In genomic region chr19:38304352-38304865, GRCh38 we compare ENCODE assay signal across 9 cellular contexts. TPM values are rescaled to one million over a fixed set of nuclear protein-coding genes. Genes with fewer than 3 reads are reported as not detected.
DNase-seq lines count a peak whose midpoint lies in the region; ATAC-seq and TF ChIP-seq lines count a peak whose summit lies in the region.
"Had no signal": no experiment of that assay in that cellular context is flagged by ENCODE, and none has a peak within 500 bp of the region (broad histone marks: within the 10 kb centered on the region; RNA-seq: fewer than 3 reads in every experiment).

No MANE protein-coding gene starts in this region.

- H3K4me1 ChIP-seq in RWPE2 (ENCODE audit: insufficient read depth, poor library complexity, severe bottlenecking) = peaks cover 29% of the 10 kb centered on the region
- peaks cover 0 to 3% (median 0%) of the 10 kb centered on the region in 4 donors for H3K4me1 ChIP-seq in esophagus muscularis mucosa
- peaks cover 6% of the 10 kb centered on the region for H3K4me1 ChIP-seq in mucosa of descending colon (ENCODE audit: low read depth)
- H3K4me1 ChIP-seq in upper lobe of left lung = peaks cover 10 to 24% (median 13%) of the 10 kb centered on the region in 4 donors

- peaks cover 31% of the 10 kb centered on the region for H3K36me3 ChIP-seq in RWPE2 (ENCODE audit: low read depth)
- peaks cover 13 to 52% (median 40%) of the 10 kb centered on the region in 4 donors for H3K36me3 ChIP-seq in esophagus muscularis mucosa
- no peaks in the 10 kb centered on the region for H3K36me3 ChIP-seq in mucosa of descending colon (ENCODE audit: low read depth)
- H3K36me3 ChIP-seq in upper lobe of left lung = peaks cover 0 to 34% (median 22%) of the 10 kb centered on the region in 4 donors
- H3K36me3 ChIP-seq: pancreas had no signal

- H3K9me3 ChIP-seq in RWPE2 (ENCODE audit: severe bottlenecking) = no peaks in the 10 kb centered on the region
- H3K9me3 ChIP-seq in esophagus muscularis mucosa = no peaks in the 10 kb centered on the region
- no peaks in the 10 kb centered on the region for H3K9me3 ChIP-seq in mucosa of descending colon
- no peaks in the 10 kb centered on the region for H3K9me3 ChIP-seq in upper lobe of left lung
- H3K9me3 ChIP-seq: pancreas had no signal

- WGBS in esophagus muscularis mucosa = 71% methylated on average over 16 of the region's 27 CpGs
- 82 to 84% methylated on average over 5 to 12 of the region's 27 CpGs for WGBS in upper lobe of left lung, 2 donors

- no peak for TF ChIP-seq CTCF in RWPE2 (IDR thresholded peaks at IDR 0.05; ENCODE audit: poor library complexity, severe bottlenecking)
- no peak for TF ChIP-seq CTCF in esophagus muscularis mucosa (IDR thresholded peaks at IDR 0.05)
- TF ChIP-seq CTCF in mucosa of descending colon (IDR thresholded peaks at IDR 0.05) = no peak
- no peak for TF ChIP-seq CTCF in upper lobe of left lung (IDR thresholded peaks at IDR 0.05)

- TF ChIP-seq EP300 in esophagus muscularis mucosa (IDR thresholded peaks at IDR 0.05) (no peak), upper lobe of left lung (IDR thresholded peaks at IDR 0.05) (no peak)

- no peak for TF ChIP-seq POLR2A in esophagus muscularis mucosa (IDR thresholded peaks at IDR 0.05; ENCODE audit: low read depth)
- TF ChIP-seq POLR2A in upper lobe of left lung (IDR thresholded peaks at IDR 0.05) = no peak

- no peak for ATAC-seq in RWPE2 (ENCODE audit: low read depth)
- peak; percentile 24 for ATAC-seq in mucosa of descending colon
- ATAC-seq in upper lobe of left lung (ENCODE audit: low FRiP score in 2 of 2) = peak; percentile 3 to 6

- intact Hi-C loops in esophagus muscularis mucosa (cut with DNase I) (no loop called here), mucosa of descending colon (cut with DNase I, micrococcal nuclease) (no loop called here)

- H3K27ac ChIP-seq in RWPE2 (ENCODE audit: poor library complexity, severe bottlenecking) (peak overlapping the region; percentile 96), esophagus muscularis mucosa (replicated peaks in 1 of 4) (peak overlapping the region in 2 of 4 donors; percentile 43 to 54), upper lobe of left lung (peak overlapping the region; percentile 61 to 87 (median 82))

- no peak for DNase-seq in RWPE2 (ENCODE audit: low spot score)
- no peak for DNase-seq in esophagus muscularis mucosa (ENCODE audit: extremely low spot score)
- DNase-seq in mucosa of descending colon = peak in 1 of 3 donors; percentile 68
- peak in 1 of 2 donors; percentile 78 for DNase-seq in upper lobe of left lung
- DNase-seq in stimulated activated CD4-positive, alpha-beta T cell treated with anti-CD3 and anti-CD28 coated beads, Interleukin-1b, Interleukin-23, amount 100 ng/mL, for 48 hours = no peak
- no peak for DNase-seq in cortex of kidney (lab: John Stamatoyannopoulos, UW)
- no peak for DNase-seq in stimulated activated CD4-positive, alpha-beta T cell treated with anti-CD3 and anti-CD28 coated beads, Interleukin-4, amount 100 ng/mL, for 24 hours

- H3K27me3 ChIP-seq in RWPE2 (ENCODE audit: insufficient read depth, poor library complexity, severe bottlenecking) (no peaks in the 10 kb centered on the region), esophagus muscularis mucosa (no peaks in the 10 kb centered on the region), upper lobe of left lung (no peaks in the 10 kb centered on the region)
- H3K27me3 ChIP-seq: pancreas had no signal

- H3K4me3 ChIP-seq in RWPE2 (ENCODE audit: severe bottlenecking) (peak overlapping the region; percentile 53), esophagus muscularis mucosa (peak overlapping the region in 3 of 4 donors; percentile 13 to 42 (median 20)), mucosa of descending colon (peak overlapping the region; percentile 30), upper lobe of left lung (peak overlapping the region in 3 of 4 donors; percentile 40 to 50 (median 41))

RNA-seq across cellular contexts. Expression of gene C19orf33, which starts 0.4 kb away (rescaled TPM):
- total RNA-seq in esophagus muscularis mucosa (1 to 10 TPM; 7.8 to 8.6 (median 8.1) TPM), mucosa of descending colon (100 to 1,000 TPM in 2 of 3 donors, 10 to 100 TPM in 1; 82.5 to 310 (median 235) TPM), upper lobe of left lung (100 to 1,000 TPM in 4 of 6 donors, 10 to 100 TPM in 2; 65.0 to 251 (median 144) TPM)
- total RNA-seq: LHCN-M2 had no signal

RNA-seq across cellular contexts. Expression of gene YIF1B, which starts 11.3 kb away (rescaled TPM):
- total RNA-seq in esophagus muscularis mucosa = 10 to 100 TPM; 10.8 to 26.5 (median 21.5) TPM
- total RNA-seq in mucosa of descending colon = 10 to 100 TPM; 21.4 to 31.5 (median 23.9) TPM
- total RNA-seq in upper lobe of left lung = 10 to 100 TPM; 15.3 to 45.8 (median 29.8) TPM

RNA-seq across cellular contexts. Expression of gene KCNK6, which starts 15.2 kb away (rescaled TPM):
- total RNA-seq in esophagus muscularis mucosa (10 to 100 TPM in 1 of 4 donors, 1 to 10 TPM in 3; 2.3 to 13.0 (median 4.2) TPM), mucosa of descending colon (10 to 100 TPM; 24.8 to 27.8 (median 25.6) TPM), upper lobe of left lung (10 to 100 TPM in 4 of 6 donors, 1 to 10 TPM in 2; 6.8 to 22.0 (median 12.0) TPM)

RNA-seq across cellular contexts. Expression of gene CATSPERG, which starts 31.2 kb away (rescaled TPM):
- total RNA-seq in esophagus muscularis mucosa = 1 to 10 TPM; 2.3 to 6.6 (median 3.4) TPM
- 10 to 100 TPM in 2 of 3 donors, 1 to 10 TPM in 1; 8.1 to 14.2 (median 10.1) TPM for total RNA-seq in mucosa of descending colon
- 10 to 100 TPM in 3 of 6 donors, 1 to 10 TPM in 3; 4.4 to 48.2 (median 10.5) TPM for total RNA-seq in upper lobe of left lung

RNA-seq across cellular contexts. Expression of gene SPINT2, which starts 40.0 kb away (rescaled TPM):
- total RNA-seq in esophagus muscularis mucosa (10 to 100 TPM in 3 of 4 donors, 1 to 10 TPM in 1; 5.0 to 13.4 (median 11.4) TPM), mucosa of descending colon (100 to 1,000 TPM; 355 to 802 (median 787) TPM), upper lobe of left lung (100 to 1,000 TPM; 192 to 583 (median 317) TPM)

Comparison
In these comparisons a context has a peak if more than half of its experiments do, and no peak if none do; other contexts are left out.
1. RNA of gene C19orf33, which starts 0.4 kb away (total RNA-seq): 82.5 to 310 TPM in mucosa of descending colon and 65.0 to 251 TPM in upper lobe of left lung; 7.8 to 8.6 TPM in esophagus muscularis mucosa; every median in the first group is over 4 times any median in the second.
2. Peak in every context shown above with its lines, with median percentiles within 50 percentile points of each other: H3K4me3 ChIP-seq.